In the genomic region with DNA sequence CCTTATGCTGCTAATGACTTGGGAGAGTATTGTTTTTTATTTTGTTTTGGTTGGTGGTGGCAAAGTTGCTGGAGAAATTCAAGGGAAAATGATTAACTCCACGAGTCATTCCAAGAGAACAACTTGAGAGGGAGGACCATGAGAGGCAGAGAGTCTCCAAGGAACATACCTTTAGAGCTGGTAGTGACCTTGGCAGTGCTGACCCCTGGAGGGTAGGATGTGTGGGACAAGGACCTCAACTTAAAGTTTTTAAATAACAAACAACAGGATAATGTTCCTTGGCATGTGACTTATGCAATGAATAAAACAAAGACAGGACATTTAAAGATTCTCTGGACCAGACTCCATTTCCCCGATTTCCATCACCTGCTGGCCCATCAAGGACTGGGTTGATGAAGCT, we compare ENCODE assay signal across 22 cellular contexts.
DNase-seq lines count a peak whose midpoint lies in the region; ATAC-seq, FAIRE-seq and TF ChIP-seq lines count a peak whose summit lies in the region.
"Had no signal": no experiment of that assay in that cellular context is flagged by ENCODE, and none has a peak within 500 bp of the region (broad histone marks: within the 10 kb centered on the region; RNA-seq: fewer than 3 reads in every experiment).

No MANE protein-coding gene starts in this region.

- no peak for ATAC-seq in HG03521 (IDR thresholded peaks at IDR 0.05; ENCODE audit: unreplicated experiment)
- ATAC-seq: activated CD8-positive, alpha-beta T cell treated with anti-CD3 and anti-CD28 coated beads, Interleukin-2, amount 10 ng/mL, durations not matched to agents 7 days and 5 days; activated naive CD8-positive, alpha-beta T cell treated with anti-CD3 and anti-CD28 coated beads, Interleukin-2, amount 50 U/mL, for 24 hours; esophagus mucosa; Right ventricle myocardium inferior; sciatic nerve; T-cell had no signal

- FAIRE-seq in D721Med (lab: Jason Lieb, UNC), result no peak

- no peak overlapping the region for H3K4me3 ChIP-seq in cardiac fibroblast (replicated peaks in 1 of 2; ENCODE audit: low read depth in 2 of 2, low read length in 2 of 2)
- no peak overlapping the region for H3K4me3 ChIP-seq in effector memory CD4-positive, alpha-beta T cell (ENCODE audit: insufficient read depth, low read depth, low read length, poor library complexity, severe bottlenecking)
- H3K4me3 ChIP-seq: BLaER1, HAP-1, lung, MG63, tibial artery had no signal

- H3K36me3 ChIP-seq in effector memory CD4-positive, alpha-beta T cell (ENCODE audit: control insufficient read depth, insufficient read depth, low read length), result no peaks in the 10 kb centered on the region
- H3K36me3 ChIP-seq: BLaER1, HAP-1, MG63, tibial artery had no signal

- H3K9me3 ChIP-seq in effector memory CD4-positive, alpha-beta T cell (ENCODE audit: control insufficient read depth, low read length), result no peaks in the 10 kb centered on the region
- H3K9me3 ChIP-seq: BLaER1, HAP-1, MG63, tibial artery had no signal

- DNase-seq in LHCN-M2 (ENCODE audit: low read depth) (peak; percentile 3), cardiac fibroblast (ENCODE audit: low read depth in 2 of 2) (peak in 1 of 2 donors; percentile 10), kidney tubule cell (ENCODE audit: low spot score) (peak; percentile 49), NK-92 (lab: John Stamatoyannopoulos, UW; ENCODE audit: unreplicated experiment) (no peak), D721Med (ENCODE audit: insufficient read length, low spot score) (no peak)
- no peak for DNase-seq in effector memory CD4-positive, alpha-beta T cell
- DNase-seq: activated CD8-positive, alpha-beta T cell treated with anti-CD3 and anti-CD28 coated beads, Interleukin-2, amount 10 ng/mL, durations not matched to agents 7 days and 5 days; activated naive CD8-positive, alpha-beta T cell treated with anti-CD3 and anti-CD28 coated beads, Interleukin-2, amount 50 U/mL, for 24 hours; glutamatergic neuron; MG63; NCI-H1694 treated with DMSO at 0.1 percent for 48 hours; NCI-H226; T-cell; tibial artery had no signal

- TF ChIP-seq CTCF in GM12872 (IDR thresholded peaks at IDR 0.05; ENCODE audit: insufficient read depth, low read depth, low read length), result peak; percentile 25; the same call in 1 of the 3 replicates
- TF ChIP-seq CTCF in cardiac fibroblast (IDR thresholded peaks at IDR 0.05; ENCODE audit: low read depth, low read length), result peak; percentile 9
- no peak for TF ChIP-seq CTCF in D721Med (IDR thresholded peaks at IDR 0.05; ENCODE audit: insufficient read depth, missing control alignments)

- H3K27me3 ChIP-seq in effector memory CD4-positive, alpha-beta T cell (replicated peaks; ENCODE audit: control insufficient read depth, insufficient read depth, low read length, poor library complexity, severe bottlenecking), result peaks cover 3% of the 10 kb centered on the region
- H3K27me3 ChIP-seq: BLaER1, MG63, tibial artery had no signal

- no peak overlapping the region for H3K27ac ChIP-seq in effector memory CD4-positive, alpha-beta T cell (ENCODE audit: insufficient read depth, low read length, poor library complexity, severe bottlenecking)
- H3K27ac ChIP-seq: BLaER1, tibial artery had no signal

- no peaks in the 10 kb centered on the region for H3K4me1 ChIP-seq in effector memory CD4-positive, alpha-beta T cell (ENCODE audit: control insufficient read depth, insufficient read depth, low read length, poor library complexity, severe bottlenecking)
- H3K4me1 ChIP-seq: tibial artery had no signal

Comparison
In these comparisons a context has a peak if more than half of its experiments do, and no peak if none do; other contexts are left out.
1. DNase-seq: peak in LHCN-M2 (single experiment) and kidney tubule cell (single experiment); none in NK-92 (single experiment), effector memory CD4-positive, alpha-beta T cell (0 of 3) and D721Med (single experiment).